9 cellular contexts compared by ENCODE assay signal in genomic region chr11:57277845-57278720, GRCh38. TPM values are rescaled to one million over a fixed set of nuclear protein-coding genes. Genes with fewer than 3 reads are reported as not detected.
DNase-seq lines count a peak whose midpoint lies in the region; ATAC-seq and TF ChIP-seq lines count a peak whose summit lies in the region.
"Had no signal": no experiment of that assay in that cellular context is flagged by ENCODE, and none has a peak within 500 bp of the region (broad histone marks: within the 10 kb centered on the region; RNA-seq: fewer than 3 reads in every experiment).

No MANE protein-coding gene starts in this region.

- H3K9me3 ChIP-seq in HCT116 (ENCODE audit: control insufficient read depth in 1 of 2, insufficient read depth in 1 of 2, low read depth in 1 of 2, low read length in 2 of 2) = no peaks in the 10 kb centered on the region
- H3K9me3 ChIP-seq in duodenal mucosa (ENCODE audit: control insufficient read depth in 1 of 2, low read length in 2 of 2) = peaks cover 4 to 8% of the 10 kb centered on the region in 2 donors

- no peaks in the 10 kb centered on the region for H3K9me2 ChIP-seq in HCT116 (ENCODE audit: insufficient read depth)

- no peak overlapping the region for H3K27ac Mint-ChIP-seq in stimulated activated effector memory CD8-positive, alpha-beta T cell treated with anti-CD3 and anti-CD28 coated beads, Interleukin-12 subunit alpha, Interleukin-12 subunit beta, amount 100 ng/mL, for 72 hours

- RAD21 ChIA-PET in HCT116 (lab: Charles Lee; ENCODE audit: low non-redundant PET in 1 of 2, low total read pairs in 2 of 2, uncharacterized antibody in 2 of 2, unreplicated experiment in 2 of 2) = no interaction called here

- H3K4me2 ChIP-seq in HCT116 (ENCODE audit: low read length) = peak overlapping the region; percentile 92

- peak overlapping the region; percentile 41 for H3K9ac ChIP-seq in HCT116 (ENCODE audit: low read length)
- H3K9ac ChIP-seq in duodenal mucosa (ENCODE audit: low read depth in 1 of 2, low read length in 2 of 2) = peak overlapping the region; percentile 30 to 56

- no peaks in the 10 kb centered on the region for H3K36me3 Mint-ChIP-seq in stimulated activated effector memory CD8-positive, alpha-beta T cell treated with anti-CD3 and anti-CD28 coated beads, Interleukin-12 subunit alpha, Interleukin-12 subunit beta, amount 100 ng/mL, for 72 hours

- peak; percentile 4 to 22 for DNase-seq in NOMO-1 (lab: John Stamatoyannopoulos, UW; ENCODE audit: unreplicated experiment in 2 of 2)
- no peak for DNase-seq in NOMO-1 treated with dmso at 0.1 percent for 144 hours (lab: John Stamatoyannopoulos, UW; ENCODE audit: unreplicated experiment)
- DNase-seq in HCT116 (ENCODE audit: low read depth, low spot score) = peak; percentile 69
- DNase-seq in NCI-H1092 treated with DMSO at 0.1 percent for 48 hours (lab: John Stamatoyannopoulos, UW) = peak; percentile 77
- peak; percentile 67 for DNase-seq in T1000 (lab: John Stamatoyannopoulos, UW)
- DNase-seq in medulla oblongata (ENCODE audit: extremely low spot score) = peak; percentile 87
- peak; percentile 4 to 55 for DNase-seq in stimulated activated effector memory CD8-positive, alpha-beta T cell treated with anti-CD3 and anti-CD28 coated beads, Interleukin-12 subunit alpha, Interleukin-12 subunit beta, amount 100 ng/mL, for 72 hours (ENCODE audit: low spot score in 2 of 2)

- TF ChIP-seq POLR2A in HCT116 (IDR thresholded peaks at IDR 0.05; ENCODE audit: borderline replicate concordance, extremely low read depth, insufficient read depth, insufficient read length) = no peak

- peak overlapping the region; percentile 100 for H2AFZ ChIP-seq in HCT116 (ENCODE audit: low read depth, low read length, poor library complexity, severe bottlenecking)

- H3K4me3 Mint-ChIP-seq in stimulated activated effector memory CD8-positive, alpha-beta T cell treated with anti-CD3 and anti-CD28 coated beads, Interleukin-12 subunit alpha, Interleukin-12 subunit beta, amount 100 ng/mL, for 72 hours = no peak overlapping the region

- H3K4me1 ChIP-seq in HCT116 (ENCODE audit: control insufficient read depth in 1 of 2, insufficient read depth in 2 of 2, low read length in 2 of 2) (peaks cover 9 to 15% of the 10 kb centered on the region in 2 experiments), duodenal mucosa (ENCODE audit: control insufficient read depth in 1 of 2, insufficient read depth in 2 of 2, low read length in 2 of 2) (peaks cover 19 to 21% of the 10 kb centered on the region in 2 donors)

- intact Hi-C loops in HCT116 (cut with micrococcal nuclease) = no loop called here

- H3K79me2 ChIP-seq in HCT116 (ENCODE audit: insufficient read depth, low read length) = no peaks in the 10 kb centered on the region

- H3K4me3 ChIP-seq in HCT116 (replicated peaks in 1 of 2; ENCODE audit: low read depth in 1 of 2, low read length in 2 of 2) = peak overlapping the region; percentile 8 to 54; a peak in 3 of 4 replicates
- H3K4me3 ChIP-seq in duodenal mucosa (ENCODE audit: low read depth in 1 of 2, low read length in 2 of 2) = peak overlapping the region; percentile 12 to 48

- H3K36me3 ChIP-seq in HCT116 (ENCODE audit: control insufficient read depth in 1 of 2, insufficient read depth in 2 of 2, low read length in 2 of 2) (no peaks in the 10 kb centered on the region), duodenal mucosa (ENCODE audit: control insufficient read depth in 1 of 2, insufficient read depth in 2 of 2, low read length in 2 of 2) (no peaks in the 10 kb centered on the region)

- H3K27me3 ChIP-seq in HCT116 (ENCODE audit: insufficient read depth, low read length) (no peaks in the 10 kb centered on the region), duodenal mucosa (ENCODE audit: control insufficient read depth in 1 of 2, insufficient read depth in 2 of 2, low read length in 2 of 2) (no peaks in the 10 kb centered on the region)

- POLR2A ChIA-PET in HCT116 (lab: Charles Lee) = interaction anchor here (1.1 kb wide), 1 partner anchor 33 kb away, joined by 3 read pairs; no protein-coding TSS in a partner anchor

- peaks cover 6% of the 10 kb centered on the region for H3K4me1 Mint-ChIP-seq in stimulated activated effector memory CD8-positive, alpha-beta T cell treated with anti-CD3 and anti-CD28 coated beads, Interleukin-12 subunit alpha, Interleukin-12 subunit beta, amount 100 ng/mL, for 72 hours

- TSS peak; percentile 80 for BruUV-seq in HCT116 (replicated peaks; lab: Mats Ljungman, UMichigan)

- TF ChIP-seq CTCF in HCT116 (IDR thresholded peaks at IDR 0.05 in 2 of 3, conservative IDR thresholded peaks at IDR 0.05 in 1 of 3; ENCODE audit: borderline replicate concordance in 1 of 3, insufficient read depth in 1 of 3, low read depth in 2 of 3, low read length in 2 of 3) = peak; percentile 65 to 93 (median 88); a peak in 5 of 6 replicates

- peaks cover 7% of the 10 kb centered on the region for H3K9me3 Mint-ChIP-seq in stimulated activated effector memory CD8-positive, alpha-beta T cell treated with anti-CD3 and anti-CD28 coated beads, Interleukin-12 subunit alpha, Interleukin-12 subunit beta, amount 100 ng/mL, for 72 hours

- H3K27ac ChIP-seq in HCT116 (ENCODE audit: low read depth, low read length) (peak overlapping the region; percentile 4; the same call in 1 of the 2 replicates), duodenal mucosa (ENCODE audit: low read depth, low read length) (peak overlapping the region; percentile 13)

- TF ChIP-seq RAD21 in HCT116 (IDR thresholded peaks at IDR 0.05; ENCODE audit: low read depth) = peak; percentile 68

- CTCF ChIA-PET in HCT116 (lab: Charles Lee) = interaction anchor here (1.4 to 1.5 kb wide), 2 partner anchors 9 to 29 kb away, joined by 3 to 5 read pairs; no protein-coding TSS in a partner anchor

- no peaks in the 10 kb centered on the region for H4K20me1 ChIP-seq in HCT116 (ENCODE audit: insufficient read depth)

- peak; percentile 97 for ATAC-seq in HCT116
- peak; percentile 46 for ATAC-seq in stimulated activated effector memory CD8-positive, alpha-beta T cell treated with anti-CD3 and anti-CD28 coated beads, Interleukin-12 subunit alpha, Interleukin-12 subunit beta, amount 100 ng/mL, for 72 hours

TF ChIP-seq in HCT116, 20 proteins besides CTCF, POLR2A, EP300 and RAD21:
- 0 out of 2 replicates have a peak, but pooled peaks have one; percentile 20 for TF ChIP-seq CBX3 (IDR thresholded peaks at IDR 0.05; ENCODE audit: low read depth)
- TF ChIP-seq EZH2 (IDR thresholded peaks at IDR 0.05) = no peak
- peak; percentile 78 for TF ChIP-seq MAX (IDR thresholded peaks at IDR 0.05)
- TF ChIP-seq TCF7L2 (IDR thresholded peaks at IDR 0.05; ENCODE audit: borderline replicate concordance, extremely low read depth, insufficient read depth, insufficient read length) = peak; percentile 20
- TF ChIP-seq YY1 (IDR thresholded peaks at IDR 0.05; ENCODE audit: extremely low read depth, insufficient replicate concordance, low read depth, low read length) = no peak
- peak; percentile 70; the same call in 1 of the 2 replicates for TF ChIP-seq CEBPB (IDR thresholded peaks at IDR 0.05; ENCODE audit: low read depth)

RNA-seq across cellular contexts. Expression of gene APLNR, which starts 41.0 kb away (rescaled TPM):
- total RNA-seq in HCT116 (2021; ENCODE audit: unreplicated experiment) = not detected
- polyA plus RNA-seq in HCT116 (2012) = not detected in 2 replicates
- total RNA-seq: mononuclear cell had no signal

RNA-seq across cellular contexts. Expression of gene TNKS1BP1, which starts 46.7 kb away (rescaled TPM):
- 77.6 TPM for total RNA-seq in HCT116 (2021; ENCODE audit: unreplicated experiment)
- 61.2 and 63.1 TPM in 2 replicates for polyA plus RNA-seq in HCT116 (2012)

RNA-seq across cellular contexts. Expression of gene SSRP1, which starts 57.6 kb away (rescaled TPM):
- total RNA-seq in HCT116 (2021; ENCODE audit: unreplicated experiment) = 260 TPM
- polyA plus RNA-seq in HCT116 (2012) = 259 and 291 TPM in 2 replicates
